Comparison of ENCODE assay signal across 14 cellular contexts in the genomic region with DNA sequence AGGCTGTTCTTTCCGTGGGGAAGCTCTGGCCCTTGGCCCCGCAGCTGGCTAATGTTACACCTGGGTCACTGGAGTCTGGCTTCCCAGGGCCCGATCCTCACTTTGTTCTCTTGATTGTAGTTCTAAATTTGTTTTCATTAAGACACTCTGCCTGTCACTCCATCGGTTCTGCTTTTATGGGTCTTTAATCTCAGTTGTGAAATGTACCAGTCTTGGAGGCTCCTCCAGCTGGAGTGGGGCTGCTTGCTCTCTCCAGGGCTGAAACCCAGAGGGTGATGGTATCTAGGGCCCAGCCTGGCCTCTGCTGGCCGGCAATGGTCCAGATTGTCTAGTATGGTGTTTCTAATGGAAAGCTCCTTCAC.
DNase-seq lines count a peak whose midpoint lies in the region; ATAC-seq, FAIRE-seq and TF ChIP-seq lines count a peak whose summit lies in the region.
"Had no signal": no experiment of that assay in that cellular context is flagged by ENCODE, and none has a peak within 500 bp of the region (broad histone marks: within the 10 kb centered on the region; RNA-seq: fewer than 3 reads in every experiment).

No MANE protein-coding gene starts in this region.

- H3K27ac ChIP-seq in A549 (peak overlapping the region; percentile 89 to 93), IMR-90 (ENCODE audit: insufficient read depth, low read length) (peak overlapping the region; percentile 62; the same call in 1 of the 2 replicates)
- H3K27ac ChIP-seq: testis had no signal

- peak overlapping the region; percentile 86 for H2BK120ac ChIP-seq in IMR-90 (ENCODE audit: low read depth, low read length)

- no peak for TF ChIP-seq RAD21 in A549 (conservative IDR thresholded peaks at IDR 0.05 in 1 of 2, IDR thresholded peaks at IDR 0.05 in 1 of 2)
- peak; percentile 13; the same call in 1 of the 2 replicates for TF ChIP-seq RAD21 in IMR-90 (IDR thresholded peaks at IDR 0.05; ENCODE audit: low read length)

- peak overlapping the region; percentile 27; the same call in 1 of the 2 replicates for H3K9ac ChIP-seq in IMR-90 (ENCODE audit: low read depth, low read length)

- peak overlapping the region; percentile 54 for H3K14ac ChIP-seq in IMR-90 (replicated peaks; ENCODE audit: low read depth, low read length)

- dilution Hi-C loops in IMR-90 (cut with HindIII; ENCODE audit: low sequenced_read_pairs, unreplicated experiment) = no loop called here

- 42% methylated on average over 5 of the region's 5 CpGs for WGBS in A549 (ENCODE audit: missing lambda C conversion rate)
- no CpG with 5 or more reads among the region's 5 CpGs for WGBS in IMR-90 (ENCODE audit: extremely low coverage in 2 of 2, insufficient read length in 1 of 2), 2 experiments

- H3K4me2 ChIP-seq in A549 (peak overlapping the region; percentile 85), IMR-90 (ENCODE audit: low read depth, low read length) (no peak overlapping the region; the same call in 1 of the 2 replicates)

- no peaks in the 10 kb centered on the region for H3K79me1 ChIP-seq in IMR-90 (ENCODE audit: low read depth in 1 of 2, low read length in 2 of 2)

- peaks cover 7% of the 10 kb centered on the region; the same call in 1 of the 2 replicates for H4K20me1 ChIP-seq in IMR-90 (ENCODE audit: insufficient read depth, low read length)

- H2BK5ac ChIP-seq in IMR-90 (ENCODE audit: low read depth, low read length, poor library complexity, severe bottlenecking) = peak overlapping the region; percentile 3

- peak overlapping the region; percentile 71; the same call in 1 of the 2 replicates for H3K18ac ChIP-seq in IMR-90 (ENCODE audit: low read depth, low read length)

- peaks cover 1% of the 10 kb centered on the region; the same call in 2 of the 3 replicates for H3K9me3 ChIP-seq in A549
- no peaks in the 10 kb centered on the region for H3K9me3 ChIP-seq in IMR-90 (ENCODE audit: control insufficient read depth, insufficient read depth, low read length)
- H3K9me3 ChIP-seq: testis had no signal

- peaks cover 88% of the 10 kb centered on the region for H3K4me1 Mint-ChIP-seq in nephron
- H3K4me1 Mint-ChIP-seq in activated CD4-positive, alpha-beta T cell treated with anti-CD3 and anti-CD28 coated beads, Interleukin-2, amount 10 ng/mL, durations not matched to agents 7 days and 5 days = no peaks in the 10 kb centered on the region

- in situ Hi-C loops in IMR-90 (cut with MboI; ENCODE audit: low sequenced_read_pairs) = no loop called here

- no peaks in the 10 kb centered on the region for H3K27me3 ChIP-seq in IMR-90 (ENCODE audit: control insufficient read depth, insufficient read depth, low read length)
- H3K27me3 ChIP-seq: testis had no signal

- no peaks in the 10 kb centered on the region for H3K36me3 ChIP-seq in IMR-90 (ENCODE audit: control insufficient read depth, insufficient read depth, low read length)

- peak overlapping the region; percentile 67; the same call in 1 of the 2 replicates for H3K23ac ChIP-seq in IMR-90 (ENCODE audit: low read depth, low read length)

- peak overlapping the region; percentile 71 for H2AFZ ChIP-seq in IMR-90 (replicated peaks; ENCODE audit: low read length, poor library complexity)

- peak overlapping the region; percentile 65 for H2AK5ac ChIP-seq in IMR-90 (ENCODE audit: low read depth, low read length)

- peak overlapping the region; percentile 32 for H2AK9ac ChIP-seq in IMR-90 (replicated peaks; ENCODE audit: low read depth, low read length, poor library complexity)

- H2BK20ac ChIP-seq in IMR-90 (ENCODE audit: low read depth, low read length) = peak overlapping the region; percentile 68

- peak overlapping the region; percentile 86; the same call in 1 of the 2 replicates for H4K5ac ChIP-seq in IMR-90 (ENCODE audit: low read depth, low read length)

- H3K56ac ChIP-seq in IMR-90 (ENCODE audit: extremely low read depth, insufficient read depth, low read length) = no peak overlapping the region

- intact Hi-C loops in IMR-90 (cut with micrococcal nuclease) = loop anchor here (5.0 to 10.0 kb wide), 2 partner anchors 126 to 293 kb away; no protein-coding TSS in a partner anchor

- H3K4me3 Mint-ChIP-seq in nephron = peak overlapping the region in 2 of 3 experiments; percentile 13 to 20
- H3K4me3 Mint-ChIP-seq in activated CD4-positive, alpha-beta T cell treated with anti-CD3 and anti-CD28 coated beads, Interleukin-2, amount 10 ng/mL, durations not matched to agents 7 days and 5 days = no peak overlapping the region

- peak overlapping the region; percentile 56 to 65; a peak in 2 of 4 replicates for H4K8ac ChIP-seq in IMR-90 (ENCODE audit: low read depth in 2 of 2, low read length in 2 of 2)

- TF ChIP-seq CTCF in A549 (IDR thresholded peaks at IDR 0.05) = no peak
- peak; percentile 20 for TF ChIP-seq CTCF in IMR-90 (conservative IDR thresholded peaks at IDR 0.05; ENCODE audit: low read depth, low read length)
- no peak for TF ChIP-seq CTCF in nephron (IDR thresholded peaks at IDR 0.05; ENCODE audit: unreplicated experiment in 3 of 3)

- H3K9me3 Mint-ChIP-seq in nephron = no peaks in the 10 kb centered on the region
- no peaks in the 10 kb centered on the region for H3K9me3 Mint-ChIP-seq in activated CD4-positive, alpha-beta T cell treated with anti-CD3 and anti-CD28 coated beads, Interleukin-2, amount 10 ng/mL, durations not matched to agents 7 days and 5 days

- H3K9me1 ChIP-seq in IMR-90 (ENCODE audit: insufficient read depth, low read length) = peaks cover 24% of the 10 kb centered on the region

- H3K4me3 ChIP-seq in A549 (no peak overlapping the region), IMR-90 (ENCODE audit: insufficient read depth, low read depth, low read length) (no peak overlapping the region)
- H3K4me3 ChIP-seq: testis had no signal

- CTCF ChIA-PET in A549 (lab: Yijun Ruan, JAX) (interaction anchor here (2.9 kb wide), 1 partner anchor 12 kb away, joined by 13 read pairs; no protein-coding TSS in a partner anchor), IMR-90 (lab: Yijun Ruan, JAX) (interaction anchor here (1.0 to 2.0 kb wide), 5 partner anchors 12 to 443 kb away, joined by 3 to 8 read pairs (median 3); no protein-coding TSS in a partner anchor)
- CTCF ChIA-PET in activated CD4-positive, alpha-beta T cell treated with anti-CD3 and anti-CD28 coated beads, Interleukin-2, amount 10 ng/mL, durations not matched to agents 7 days and 5 days (lab: Charles Lee) = interaction anchor here (1.3 kb wide), 1 partner anchor 12 kb away, joined by 4 read pairs; no protein-coding TSS in a partner anchor

- H3K4me1 ChIP-seq in A549 (peaks cover 49% of the 10 kb centered on the region), IMR-90 (ENCODE audit: control insufficient read depth, insufficient read depth, low read length) (peaks cover 22% of the 10 kb centered on the region)
- H3K4me1 ChIP-seq: testis had no signal

- no peak for DNase-seq in A549 (ENCODE audit: low read depth in 1 of 2, low spot score in 1 of 2)
- no peak for DNase-seq in IMR-90
- peak; percentile 50 for DNase-seq in brain pericyte (ENCODE audit: low read depth, low spot score)
- DNase-seq in activated CD4-positive, alpha-beta T cell treated with anti-CD3 and anti-CD28 coated beads, Interleukin-2, amount 10 ng/mL, durations not matched to agents 7 days and 5 days = no peak
- no peak for DNase-seq in KG1 (lab: John Stamatoyannopoulos, UW)
- no peak for DNase-seq in D341Med (ENCODE audit: low spot score)
- no peak for DNase-seq in iPS-NIHi11 (ENCODE audit: low spot score)
- DNase-seq: activated gamma-delta T cell treated with Interleukin-2 at 50 U/mL for 16 hours; central memory CD4-positive, alpha-beta T cell; hypothalamus; NCI-H187 treated with DMSO at 0.1 percent for 48 hours; testis had no signal

- BruUV-seq in IMR-90 (replicated peaks; lab: Mats Ljungman, UMichigan) = no TSS peak

- H3K27ac Mint-ChIP-seq in nephron = peak overlapping the region; percentile 82 to 94 (median 93)
- no peak overlapping the region for H3K27ac Mint-ChIP-seq in activated CD4-positive, alpha-beta T cell treated with anti-CD3 and anti-CD28 coated beads, Interleukin-2, amount 10 ng/mL, durations not matched to agents 7 days and 5 days

- H3K36me3 Mint-ChIP-seq in nephron (ENCODE audit: low read depth) = no peaks in the 10 kb centered on the region
- no peaks in the 10 kb centered on the region for H3K36me3 Mint-ChIP-seq in activated CD4-positive, alpha-beta T cell treated with anti-CD3 and anti-CD28 coated beads, Interleukin-2, amount 10 ng/mL, durations not matched to agents 7 days and 5 days (ENCODE audit: low read depth)

- H4K91ac ChIP-seq in IMR-90 (ENCODE audit: insufficient read depth, low read depth, low read length) = peak overlapping the region; percentile 86

- FAIRE-seq in A549 (lab: Jason Lieb, UNC) = no peak

- H3K4ac ChIP-seq in IMR-90 (ENCODE audit: low read depth, low read length) = peak overlapping the region; percentile 84

- no peak for TF ChIP-seq EP300 in A549 (IDR thresholded peaks at IDR 0.05)

- H2BK15ac ChIP-seq in IMR-90 (ENCODE audit: low read depth, low read length) = peak overlapping the region; percentile 67; the same call in 1 of the 3 replicates

- H3K27me3 Mint-ChIP-seq in nephron (ENCODE audit: low read depth) = peaks cover 8% of the 10 kb centered on the region
- H3K27me3 Mint-ChIP-seq in activated CD4-positive, alpha-beta T cell treated with anti-CD3 and anti-CD28 coated beads, Interleukin-2, amount 10 ng/mL, durations not matched to agents 7 days and 5 days = no peaks in the 10 kb centered on the region

- POLR2A ChIA-PET in A549 (lab: Yijun Ruan, JAX) (no interaction called here), IMR-90 (lab: Charles Lee; ENCODE audit: unreplicated experiment) (no interaction called here)
- POLR2A ChIA-PET in activated CD4-positive, alpha-beta T cell treated with anti-CD3 and anti-CD28 coated beads, Interleukin-2, amount 10 ng/mL, durations not matched to agents 7 days and 5 days (lab: Charles Lee) = no interaction called here

- peak; percentile 53 to 59; a peak in 4 of 6 replicates for ATAC-seq in A549
- peak; percentile 13; the same call in 1 of the 2 replicates for ATAC-seq in IMR-90 (ENCODE audit: low read depth)
- ATAC-seq: Right ventricle myocardium inferior had no signal

- TF ChIP-seq POLR2A in A549 (IDR thresholded peaks at IDR 0.05; ENCODE audit: low read length) (no peak), IMR-90 (IDR thresholded peaks at IDR 0.05; ENCODE audit: low read depth, low read length) (no peak)

TF ChIP-seq in A549, 52 proteins besides CTCF, POLR2A, EP300 and RAD21 (continues in another document):
- no peak for TF ChIP-seq RNF2 (IDR thresholded peaks at IDR 0.05; ENCODE audit: borderline replicate concordance, low read depth)
- TF ChIP-seq RFX5 (IDR thresholded peaks at IDR 0.05) = no peak
- TF ChIP-seq HEYL (CRISPR knock-in tag; IDR thresholded peaks at IDR 0.05) = no peak

TF ChIP-seq in IMR-90, 13 proteins besides CTCF, POLR2A, EP300 and RAD21 (continues in another document):
- TF ChIP-seq, protein P1, sequence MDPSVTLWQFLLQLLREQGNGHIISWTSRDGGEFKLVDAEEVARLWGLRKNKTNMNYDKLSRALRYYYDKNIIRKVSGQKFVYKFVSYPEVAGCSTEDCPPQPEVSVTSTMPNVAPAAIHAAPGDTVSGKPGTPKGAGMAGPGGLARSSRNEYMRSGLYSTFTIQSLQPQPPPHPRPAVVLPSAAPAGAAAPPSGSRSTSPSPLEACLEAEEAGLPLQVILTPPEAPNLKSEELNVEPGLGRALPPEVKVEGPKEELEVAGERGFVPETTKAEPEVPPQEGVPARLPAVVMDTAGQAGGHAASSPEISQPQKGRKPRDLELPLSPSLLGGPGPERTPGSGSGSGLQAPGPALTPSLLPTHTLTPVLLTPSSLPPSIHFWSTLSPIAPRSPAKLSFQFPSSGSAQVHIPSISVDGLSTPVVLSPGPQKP (IDR thresholded peaks at IDR 0.05; ENCODE audit: borderline replicate concordance, low read depth, low read length) = no peak
